Comparison of ENCODE assay signal across 33 cellular contexts in the genomic region with DNA sequence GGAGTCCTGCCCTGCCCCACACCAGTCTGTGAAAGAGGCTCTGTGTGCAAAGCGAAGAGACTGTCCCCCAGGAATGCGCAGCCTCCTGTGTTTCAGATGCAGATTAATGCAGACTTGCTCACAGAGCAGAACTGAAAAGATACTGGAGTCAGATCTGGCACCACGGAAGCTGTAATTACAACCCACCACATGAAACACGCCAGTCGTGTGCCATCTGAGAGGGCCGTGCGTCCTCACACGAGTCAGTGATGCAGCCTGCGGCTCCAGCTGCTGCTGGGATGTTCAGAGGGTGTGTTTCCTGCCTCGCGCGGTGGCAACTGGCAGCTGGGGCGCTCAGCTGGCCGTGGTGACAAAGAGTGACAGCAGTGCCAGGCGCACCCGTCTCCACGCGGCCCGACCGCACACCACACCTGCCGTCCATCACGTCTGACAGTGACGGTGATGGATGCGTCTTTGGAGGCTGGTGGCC. TPM values are rescaled to one million over a fixed set of nuclear protein-coding genes. Genes with fewer than 3 reads are reported as not detected.
DNase-seq lines count a peak whose midpoint lies in the region; ATAC-seq and TF ChIP-seq lines count a peak whose summit lies in the region.
"Had no signal": no experiment of that assay in that cellular context is flagged by ENCODE, and none has a peak within 500 bp of the region (broad histone marks: within the 10 kb centered on the region; RNA-seq: fewer than 3 reads in every experiment).

No MANE protein-coding gene starts in this region.

- intact Hi-C loops in CD8-positive, alpha-beta T cell (cut with DNase I, micrococcal nuclease): no loop called here

- no peak overlapping the region for H3K4me3 Mint-ChIP-seq in activated CD8-positive, alpha-beta memory T cell treated with anti-CD3 and anti-CD28 coated beads, Interleukin-2, amount 10 ng/mL, durations not matched to agents 7 days and 5 days
- no peak overlapping the region for H3K4me3 Mint-ChIP-seq in CD8-positive, alpha-beta T cell
- H3K4me3 Mint-ChIP-seq: activated T-cell treated with anti-CD3 and anti-CD28 coated beads, Interleukin-2, amount 50 U/mL, for 4 hours; dendritic cell treated with granulocyte-macrophage colony-stimulating factor and Interleukin-4, amounts not matched to agents 40 ng/mL and 50 ng/mL, for 4 days; HFFc6; naive B cell; T-helper 1 cell treated with Interleukin-12 subunit alpha and Interleukin-12 subunit beta and Interleukin-4 antibody, amounts not matched to agents 30 μg/mL and 1 μg/mL, for 36 hours had no signal

- no peak for ATAC-seq in activated CD8-positive, alpha-beta memory T cell treated with anti-CD3 and anti-CD28 coated beads, Interleukin-2, amount 10 ng/mL, durations not matched to agents 7 days and 5 days
- no peak for ATAC-seq in CD8-positive, alpha-beta T cell
- ATAC-seq: activated T-cell treated with anti-CD3 and anti-CD28 coated beads, Interleukin-2, amount 50 U/mL, for 4 hours; K562; left colon; right cardiac atrium had no signal

- CTCF ChIA-PET in activated CD8-positive, alpha-beta memory T cell treated with anti-CD3 and anti-CD28 coated beads, Interleukin-2, amount 10 ng/mL, durations not matched to agents 7 days and 5 days (lab: Charles Lee): no interaction called here
- CTCF ChIA-PET in CD8-positive, alpha-beta T cell (lab: Charles Lee): no interaction called here

- H3K27ac Mint-ChIP-seq in activated CD8-positive, alpha-beta memory T cell treated with anti-CD3 and anti-CD28 coated beads, Interleukin-2, amount 10 ng/mL, durations not matched to agents 7 days and 5 days: no peak overlapping the region
- no peak overlapping the region for H3K27ac Mint-ChIP-seq in CD8-positive, alpha-beta T cell
- H3K27ac Mint-ChIP-seq: dendritic cell treated with granulocyte-macrophage colony-stimulating factor and Interleukin-4, amounts not matched to agents 40 ng/mL and 50 ng/mL, for 4 days; HFFc6; T-helper 1 cell treated with Interleukin-12 subunit alpha and Interleukin-12 subunit beta and Interleukin-4 antibody, amounts not matched to agents 30 μg/mL and 1 μg/mL, for 36 hours had no signal

- no peak overlapping the region for H3K4me3 ChIP-seq in CD8-positive, alpha-beta T cell (ENCODE audit: low read depth, low read length)
- H3K4me3 ChIP-seq: cardiac muscle cell, K562, transverse colon had no signal

- no peaks in the 10 kb centered on the region for H3K4me1 Mint-ChIP-seq in activated CD8-positive, alpha-beta memory T cell treated with anti-CD3 and anti-CD28 coated beads, Interleukin-2, amount 10 ng/mL, durations not matched to agents 7 days and 5 days
- no peaks in the 10 kb centered on the region for H3K4me1 Mint-ChIP-seq in CD8-positive, alpha-beta T cell (ENCODE audit: low read depth)
- H3K4me1 Mint-ChIP-seq: naive B cell had no signal

- no peak overlapping the region for H3K27ac ChIP-seq in CD8-positive, alpha-beta T cell (ENCODE audit: low read depth, low read length)
- H3K27ac ChIP-seq: cardiac muscle cell, transverse colon had no signal

- H3K9me3 Mint-ChIP-seq in activated CD8-positive, alpha-beta memory T cell treated with anti-CD3 and anti-CD28 coated beads, Interleukin-2, amount 10 ng/mL, durations not matched to agents 7 days and 5 days (ENCODE audit: low read depth): no peaks in the 10 kb centered on the region
- no peaks in the 10 kb centered on the region for H3K9me3 Mint-ChIP-seq in CD8-positive, alpha-beta T cell
- H3K9me3 Mint-ChIP-seq: activated T-cell treated with anti-CD3 and anti-CD28 coated beads, Interleukin-2, amount 50 U/mL, for 4 hours; dendritic cell treated with granulocyte-macrophage colony-stimulating factor and Interleukin-4, amounts not matched to agents 40 ng/mL and 50 ng/mL, for 4 days; HFFc6; naive B cell; T-helper 1 cell treated with Interleukin-12 subunit alpha and Interleukin-12 subunit beta and Interleukin-4 antibody, amounts not matched to agents 30 μg/mL and 1 μg/mL, for 36 hours had no signal

- no peak for TF ChIP-seq CTCF in CD8-positive, alpha-beta T cell (IDR thresholded peaks at IDR 0.05)

- DNase-seq in NCI-H1417 treated with DMSO at 0.1 percent for 48 hours (lab: John Stamatoyannopoulos, UW): peak; percentile 5
- DNase-seq in anterior cingulate cortex (lab: John Stamatoyannopoulos, UW): peak in 53 of 58 donors; percentile 49 to 93 (median 75)
- peak; percentile 81 for DNase-seq in midbrain (lab: John Stamatoyannopoulos, UW)
- DNase-seq in superior temporal gyrus (ENCODE audit: extremely low spot score): peak; percentile 90
- no peak for DNase-seq in activated CD8-positive, alpha-beta memory T cell treated with anti-CD3 and anti-CD28 coated beads, Interleukin-2, amount 10 ng/mL, durations not matched to agents 7 days and 5 days
- DNase-seq in activated naive CD4-positive, alpha-beta T cell treated with Interleukin-2 at 50 U/mL for 16 hours: no peak
- DNase-seq in CD8-positive, alpha-beta T cell: no peak
- DNase-seq: activated naive CD4-positive, alpha-beta T cell; activated T-cell treated with anti-CD3 and anti-CD28 coated beads, Interleukin-2, amount 50 U/mL, for 4 hours; DMS53; GDM1; HFFc6; left colon; mesenchymal stem cell; naive B cell; NCI-H1436; NCI-H524 treated with DMSO at 0.1 percent for 48 hours; right cardiac atrium; RPMI8226; stimulated activated CD4-positive, alpha-beta T cell treated with anti-CD3 and anti-CD28 coated beads, Interleukin-12 subunit alpha, Interleukin-12 subunit beta, amount 100 ng/mL, for 4 hours; stimulated activated CD4-positive, alpha-beta T cell treated with anti-CD3 and anti-CD28 coated beads, Interleukin-4, amount 100 ng/mL, for 4 hours; stimulated activated naive CD4-positive, alpha-beta T cell; transverse colon had no signal

- POLR2A ChIA-PET in CD8-positive, alpha-beta T cell (lab: Charles Lee): no interaction called here

- H3K9me3 ChIP-seq in CD8-positive, alpha-beta T cell (ENCODE audit: low read length): no peaks in the 10 kb centered on the region
- H3K9me3 ChIP-seq: transverse colon had no signal

- H3K4me1 ChIP-seq in CD8-positive, alpha-beta T cell (ENCODE audit: insufficient read depth, low read length): no peaks in the 10 kb centered on the region

- no peaks in the 10 kb centered on the region for H3K27me3 Mint-ChIP-seq in activated CD8-positive, alpha-beta memory T cell treated with anti-CD3 and anti-CD28 coated beads, Interleukin-2, amount 10 ng/mL, durations not matched to agents 7 days and 5 days
- no peaks in the 10 kb centered on the region for H3K27me3 Mint-ChIP-seq in CD8-positive, alpha-beta T cell (ENCODE audit: low read depth)
- H3K27me3 Mint-ChIP-seq: dendritic cell treated with granulocyte-macrophage colony-stimulating factor and Interleukin-4, amounts not matched to agents 40 ng/mL and 50 ng/mL, for 4 days; naive B cell had no signal

- no peaks in the 10 kb centered on the region for H3K36me3 Mint-ChIP-seq in activated CD8-positive, alpha-beta memory T cell treated with anti-CD3 and anti-CD28 coated beads, Interleukin-2, amount 10 ng/mL, durations not matched to agents 7 days and 5 days
- peaks cover 20% of the 10 kb centered on the region for H3K36me3 Mint-ChIP-seq in CD8-positive, alpha-beta T cell
- H3K36me3 Mint-ChIP-seq: naive B cell had no signal

- no peaks in the 10 kb centered on the region for H3K27me3 ChIP-seq in CD8-positive, alpha-beta T cell (ENCODE audit: insufficient read depth, low read length)
- H3K27me3 ChIP-seq: cardiac muscle cell, transverse colon had no signal

- H3K36me3 ChIP-seq in CD8-positive, alpha-beta T cell (ENCODE audit: insufficient read depth, low read length): no peaks in the 10 kb centered on the region
- H3K36me3 ChIP-seq: cardiac muscle cell, transverse colon had no signal

RNA-seq across cellular contexts. Expression of a gene that starts 50.0 kb away (rescaled TPM):
- not detected for total RNA-seq in activated CD8-positive, alpha-beta memory T cell treated with anti-CD3 and anti-CD28 coated beads, Interleukin-2, amount 10 ng/mL, durations not matched to agents 7 days and 5 days
- total RNA-seq in CD8-positive, alpha-beta T cell: not detected
- total RNA-seq: activated CD8-positive, alpha-beta memory T cell treated with anti-CD3 and anti-CD28 coated beads for 36 hours; activated T-cell treated with anti-CD3 and anti-CD28 coated beads, Interleukin-2, amount 50 U/mL, for 4 hours; endothelial cell of umbilical vein; HFFc6; HT-29; K562; left colon; MCF 10A; osteocyte; right cardiac atrium; SK-MEL-5; transverse colon had no signal

Comparison
In these comparisons a context has a peak if more than half of its experiments do, and no peak if none do; other contexts are left out.
1. DNase-seq: peak in NCI-H1417 treated with DMSO at 0.1 percent for 48 hours (single experiment), anterior cingulate cortex (53 of 58), midbrain (single experiment) and superior temporal gyrus (single experiment); none in activated CD8-positive, alpha-beta memory T cell treated with anti-CD3 and anti-CD28 coated beads, Interleukin-2, amount 10 ng/mL, durations not matched to agents 7 days and 5 days (single experiment), activated naive CD4-positive, alpha-beta T cell treated with Interleukin-2 at 50 U/mL for 16 hours (single experiment) and CD8-positive, alpha-beta T cell (0 of 7).